ENCODE assay signal across 11 cellular contexts in genomic region chr1:19454265-19455198, GRCh38. TPM values are rescaled to one million over a fixed set of nuclear protein-coding genes. Genes with fewer than 3 reads are reported as not detected.
DNase-seq lines count a peak whose midpoint lies in the region; ATAC-seq and TF ChIP-seq lines count a peak whose summit lies in the region.
"Had no signal": no experiment of that assay in that cellular context is flagged by ENCODE, and none has a peak within 500 bp of the region (broad histone marks: within the 10 kb centered on the region; RNA-seq: fewer than 3 reads in every experiment).

No MANE protein-coding gene starts in this region.

- H3K27ac ChIP-seq in breast epithelium: peak overlapping the region; percentile 33 to 69
- H3K27ac ChIP-seq in mammary epithelial cell (ENCODE audit: insufficient read depth, low read depth, low read length): no peak overlapping the region
- peak overlapping the region in 56 of 59 donors; percentile 4 to 90 (median 72) for H3K27ac ChIP-seq in dorsolateral prefrontal cortex
- peak overlapping the region; percentile 78 for H3K27ac ChIP-seq in vagina
- H3K27ac ChIP-seq: cardiac muscle cell had no signal

- intact Hi-C loops in breast epithelium (cut with DNase I; ENCODE audit: low total_unique reads) (no loop called here), mammary epithelial cell (cut with micrococcal nuclease) (loop anchor here (5.0 kb wide), 1 partner anchor 57 kb away; no protein-coding TSS in a partner anchor), dorsolateral prefrontal cortex (cut with DNase I) (no loop called here), natural killer cell (cut with micrococcal nuclease) (no loop called here), vagina (cut with DNase I) (loop anchor here (5.0 kb wide), 1 partner anchor 52 kb away; no protein-coding TSS in a partner anchor)

- peaks cover 82 to 89% of the 10 kb centered on the region in 2 donors for H3K4me1 Mint-ChIP-seq in natural killer cell

- in situ Hi-C loops in mammary epithelial cell (cut with MboI; ENCODE audit: low sequenced_read_pairs in 2 of 2): no loop called here

- H3K4me1 ChIP-seq in breast epithelium: peaks cover 17 to 39% of the 10 kb centered on the region in 2 donors
- peaks cover 36% of the 10 kb centered on the region for H3K4me1 ChIP-seq in mammary epithelial cell (ENCODE audit: insufficient read depth, low read length)
- H3K4me1 ChIP-seq in vagina: peaks cover 100% of the 10 kb centered on the region

- no peak overlapping the region for H3K4me2 ChIP-seq in mammary epithelial cell (ENCODE audit: insufficient read depth, low read depth, low read length)

- no peak overlapping the region for H3K9ac ChIP-seq in mammary epithelial cell (ENCODE audit: insufficient read depth, low read length)

- H3K36me3 ChIP-seq in breast epithelium (no peaks in the 10 kb centered on the region), mammary epithelial cell (ENCODE audit: insufficient read depth, low read length) (no peaks in the 10 kb centered on the region), vagina (no peaks in the 10 kb centered on the region)
- H3K36me3 ChIP-seq: cardiac muscle cell had no signal

- peak overlapping the region; percentile 69 for H3K4me3 Mint-ChIP-seq in natural killer cell

- no peak overlapping the region for H2AFZ ChIP-seq in mammary epithelial cell (ENCODE audit: low read depth, low read length)

- H3K79me2 ChIP-seq in mammary epithelial cell (ENCODE audit: insufficient read depth, low read length): peaks cover 92% of the 10 kb centered on the region

- H3K9me3 ChIP-seq in breast epithelium (no peaks in the 10 kb centered on the region), mammary epithelial cell (replicated peaks; ENCODE audit: insufficient read depth, low read length) (no peaks in the 10 kb centered on the region), vagina (no peaks in the 10 kb centered on the region)

- TF ChIP-seq POLR2A in breast epithelium (IDR thresholded peaks at IDR 0.05) (no peak), vagina (IDR thresholded peaks at IDR 0.05) (no peak)

- BruUV-seq in mammary epithelial cell (replicated peaks; lab: Mats Ljungman, UMichigan): no TSS peak

- CTCF ChIA-PET in mammary epithelial cell (lab: Charles Lee; ENCODE audit: low non-redundant PET): no interaction called here

- no peaks in the 10 kb centered on the region for H3K9me3 Mint-ChIP-seq in natural killer cell

- WGBS in mammary epithelial cell (ENCODE audit: low coverage, missing lambda C conversion rate): 39% methylated on average over 12 of the region's 13 CpGs

- DNase-seq in breast epithelium (ENCODE audit: low spot score in 2 of 2) (no peak), mammary epithelial cell (no peak), dorsolateral prefrontal cortex (no peak), natural killer cell (no peak), vagina (ENCODE audit: extremely low spot score in 2 of 2) (no peak), NCI-H2196 (lab: John Stamatoyannopoulos, UW; ENCODE audit: unreplicated experiment) (no peak), amniotic stem cell (lab: John Stamatoyannopoulos, UW) (no peak), epidermal melanocyte (ENCODE audit: insufficient read length, low spot score) (no peak)
- DNase-seq: SW 1271 had no signal

- no peaks in the 10 kb centered on the region for H3K27me3 Mint-ChIP-seq in natural killer cell (ENCODE audit: low read depth in 2 of 2)

- H3K27me3 ChIP-seq in breast epithelium (no peaks in the 10 kb centered on the region), mammary epithelial cell (ENCODE audit: insufficient read depth, low read length) (no peaks in the 10 kb centered on the region), dorsolateral prefrontal cortex (no peaks in the 10 kb centered on the region), vagina (no peaks in the 10 kb centered on the region)
- H3K27me3 ChIP-seq: cardiac muscle cell had no signal

- peak in 1 of 3 donors; percentile 28 for ATAC-seq in natural killer cell
- ATAC-seq: left lobe of liver had no signal

- H3K36me3 Mint-ChIP-seq in natural killer cell: no peaks in the 10 kb centered on the region

- peaks cover 40% of the 10 kb centered on the region for H4K20me1 ChIP-seq in mammary epithelial cell (ENCODE audit: insufficient read depth, low read length)

- peak overlapping the region; percentile 87 to 88 for H3K27ac Mint-ChIP-seq in natural killer cell

- dilution Hi-C loops in mammary epithelial cell (cut with HindIII; ENCODE audit: low sequenced_read_pairs): no loop called here

- TF ChIP-seq CTCF in breast epithelium (IDR thresholded peaks at IDR 0.05) (no peak), mammary epithelial cell (conservative IDR thresholded peaks at IDR 0.05 in 1 of 2, IDR thresholded peaks at IDR 0.05 in 1 of 2; ENCODE audit: extremely low read depth in 1 of 2, insufficient read depth in 1 of 2, low read depth in 1 of 2, low read length in 2 of 2) (no peak), dorsolateral prefrontal cortex (IDR thresholded peaks at IDR 0.05 in 54 of 56, conservative IDR thresholded peaks at IDR 0.05 in 2 of 56; ENCODE audit: low read depth in 1 of 56, partially characterized antibody in 56 of 56) (no peak), natural killer cell (IDR thresholded peaks at IDR 0.05) (no peak), vagina (IDR thresholded peaks at IDR 0.05) (no peak)

- H3K4me3 ChIP-seq in breast epithelium: peak overlapping the region in 1 of 3 donors; percentile 24
- no peak overlapping the region for H3K4me3 ChIP-seq in mammary epithelial cell (replicated peaks in 1 of 3; ENCODE audit: insufficient read depth in 1 of 3, low read depth in 2 of 3, low read length in 3 of 3)
- peak overlapping the region in 12 of 59 donors; percentile 0 to 27 (median 11) for H3K4me3 ChIP-seq in dorsolateral prefrontal cortex
- H3K4me3 ChIP-seq in vagina: no peak overlapping the region
- H3K4me3 ChIP-seq: cardiac muscle cell had no signal

RNA-seq across cellular contexts. Expression of gene CAPZB, which starts 30.8 kb away (rescaled TPM):
- total RNA-seq in breast epithelium (100 to 1,000 TPM; 112 to 114 (median 113) TPM), mammary epithelial cell (100 to 1,000 TPM; 134 to 309 TPM), dorsolateral prefrontal cortex (100 to 1,000 TPM; 118 to 250 (median 198) TPM), natural killer cell (100 to 1,000 TPM; 369 to 393 (median 375) TPM), vagina (152 TPM)
- 337 TPM for polyA plus RNA-seq in mammary epithelial cell
- 222 TPM for polyA minus RNA-seq in mammary epithelial cell

Comparison
In these comparisons a context has a peak if more than half of its experiments do, and no peak if none do; other contexts are left out.
1. intact Hi-C loops: an anchor here in mammary epithelial cell (5.0 kb wide) and vagina (5.0 kb wide); none called in breast epithelium, dorsolateral prefrontal cortex and natural killer cell.